1 cellular context compared by ENCODE assay signal in genomic region chr7:5526190-5527037, GRCh38.
TF ChIP-seq lines count a peak whose summit lies in the region.

No MANE protein-coding gene starts in this region.

TF ChIP-seq in GM12878, 131 proteins besides CTCF, POLR2A, EP300 and RAD21 (continued from another document):
- TF ChIP-seq REST (IDR thresholded peaks at IDR 0.05; ENCODE audit: low read depth, low read length) (peak; percentile 7; the same call in 1 of the 2 replicates), IKZF2 (IDR thresholded peaks at IDR 0.05) (peak; percentile 36 to 53; a peak in 2 of 4 replicates), EGR1 (IDR thresholded peaks at IDR 0.05; ENCODE audit: borderline replicate concordance in 1 of 2, low read depth in 2 of 2, low read length in 2 of 2) (peak in 1 of 2 experiments; percentile 34; a peak in 1 of 3 replicates), HCFC1 (IDR thresholded peaks at IDR 0.05; ENCODE audit: low read length) (no peak), NFXL1 (IDR thresholded peaks at IDR 0.05; ENCODE audit: borderline replicate concordance) (0 out of 2 replicates have a peak, but pooled peaks have one; percentile 35), RELA (IDR thresholded peaks at IDR 0.05; ENCODE audit: borderline replicate concordance, partially characterized antibody) (no peak), NRF1 (conservative IDR thresholded peaks at IDR 0.05; ENCODE audit: low read depth, low read length) (no peak)
